ENCODE assay signal across 8 cellular contexts in genomic region chr12:98490491-98491453, GRCh38. TPM values are rescaled to one million over a fixed set of nuclear protein-coding genes. Genes with fewer than 3 reads are reported as not detected.
DNase-seq lines count a peak whose midpoint lies in the region; ATAC-seq lines count a peak whose summit lies in the region.

No MANE protein-coding gene starts in this region.

- peak overlapping the region; percentile 19 for H2AK5ac ChIP-seq in mesenchymal stem cell (ENCODE audit: low read length, severe bottlenecking)

- no peak overlapping the region for H3K23ac ChIP-seq in mesenchymal stem cell (ENCODE audit: low read length in 2 of 2)

- peak overlapping the region; percentile 51 to 95 (median 92) for H3K27ac Mint-ChIP-seq in CD4-positive, alpha-beta memory T cell
- peak overlapping the region; percentile 94 for H3K27ac Mint-ChIP-seq in activated CD8-positive, alpha-beta T cell treated with anti-CD3 and anti-CD28 coated beads, Interleukin-2, amount 10 ng/mL, durations not matched to agents 7 days and 5 days

- H3K36me3 ChIP-seq in CD4-positive, alpha-beta memory T cell (ENCODE audit: insufficient read depth, low read length), result no peaks in the 10 kb centered on the region
- H3K36me3 ChIP-seq in effector memory CD4-positive, alpha-beta T cell (ENCODE audit: control insufficient read depth, insufficient read depth, low read length), result no peaks in the 10 kb centered on the region
- H3K36me3 ChIP-seq in mesenchymal stem cell (ENCODE audit: control insufficient read depth in 1 of 2, insufficient read depth in 2 of 2, low read depth in 1 of 2, low read length in 2 of 2), result no peaks in the 10 kb centered on the region

- peak overlapping the region in 6 of 8 donors; percentile 28 to 78 (median 60) for H3K4me3 Mint-ChIP-seq in CD4-positive, alpha-beta memory T cell
- H3K4me3 Mint-ChIP-seq in activated CD8-positive, alpha-beta T cell treated with anti-CD3 and anti-CD28 coated beads, Interleukin-2, amount 10 ng/mL, durations not matched to agents 7 days and 5 days, result peak overlapping the region; percentile 60

- H3K4ac ChIP-seq in mesenchymal stem cell (ENCODE audit: low read depth in 1 of 2, low read length in 2 of 2), result peak overlapping the region in 1 of 2 experiments; percentile 67

- no peak overlapping the region for H3K4me3 ChIP-seq in CD4-positive, alpha-beta memory T cell (ENCODE audit: low read length in 2 of 2)
- no peak overlapping the region for H3K4me3 ChIP-seq in effector memory CD4-positive, alpha-beta T cell (ENCODE audit: insufficient read depth, low read depth, low read length, poor library complexity, severe bottlenecking)
- no peak overlapping the region for H3K4me3 ChIP-seq in mesenchymal stem cell (ENCODE audit: insufficient read depth in 1 of 2, low read depth in 1 of 2, low read length in 2 of 2)

- peaks cover 0 to 1% of the 10 kb centered on the region in 2 donors for H3K27me3 Mint-ChIP-seq in CD4-positive, alpha-beta memory T cell
- H3K27me3 Mint-ChIP-seq in activated CD8-positive, alpha-beta T cell treated with anti-CD3 and anti-CD28 coated beads, Interleukin-2, amount 10 ng/mL, durations not matched to agents 7 days and 5 days (ENCODE audit: low read depth), result peaks cover 8% of the 10 kb centered on the region

- peak overlapping the region; percentile 69 for H4K8ac ChIP-seq in mesenchymal stem cell (ENCODE audit: low read length)

- H3K36me3 Mint-ChIP-seq in CD4-positive, alpha-beta memory T cell, result no peaks in the 10 kb centered on the region
- no peaks in the 10 kb centered on the region for H3K36me3 Mint-ChIP-seq in activated CD8-positive, alpha-beta T cell treated with anti-CD3 and anti-CD28 coated beads, Interleukin-2, amount 10 ng/mL, durations not matched to agents 7 days and 5 days (ENCODE audit: low read depth)

- no peak overlapping the region for H3K4me2 ChIP-seq in mesenchymal stem cell (ENCODE audit: low read length, poor library complexity, severe bottlenecking)

- 20% methylated on average over 13 of the region's 14 CpGs for WGBS in mesenchymal stem cell

- H3K9me3 ChIP-seq in CD4-positive, alpha-beta memory T cell (ENCODE audit: control insufficient read depth in 1 of 2, low read length in 2 of 2), result no peaks in the 10 kb centered on the region
- H3K9me3 ChIP-seq in effector memory CD4-positive, alpha-beta T cell (ENCODE audit: control insufficient read depth, low read length), result no peaks in the 10 kb centered on the region
- no peaks in the 10 kb centered on the region for H3K9me3 ChIP-seq in mesenchymal stem cell (ENCODE audit: control insufficient read depth, low read length)

- CTCF ChIA-PET in CD4-positive, alpha-beta memory T cell (lab: Charles Lee; ENCODE audit: partially characterized antibody), result interaction anchor here (0.7 to 9.3 kb wide), 26 partner anchors 10 to 1581 kb away, joined by 3 to 326 read pairs (median 4); partner anchors contain the start of gene TMPO
- CTCF ChIA-PET in activated CD8-positive, alpha-beta T cell treated with anti-CD3 and anti-CD28 coated beads, Interleukin-2, amount 10 ng/mL, durations not matched to agents 7 days and 5 days (lab: Charles Lee), result interaction anchor here (0.6 to 5.9 kb wide), 27 partner anchors 10 to 507 kb away, joined by 3 to 76 read pairs (median 5); partner anchors contain the start of genes SLC25A3 and TMPO

- no peak overlapping the region for H3K14ac ChIP-seq in mesenchymal stem cell (ENCODE audit: low read length in 2 of 2)

- H2BK5ac ChIP-seq in mesenchymal stem cell (ENCODE audit: low read depth, low read length, poor library complexity, severe bottlenecking), result peak overlapping the region; percentile 88

- H3K18ac ChIP-seq in mesenchymal stem cell (ENCODE audit: low read depth in 1 of 2, low read length in 2 of 2), result peak overlapping the region in 1 of 2 experiments; percentile 6

- no peak overlapping the region for H3K27ac ChIP-seq in CD4-positive, alpha-beta memory T cell (ENCODE audit: low read depth, low read length)
- peak overlapping the region; percentile 20 for H3K27ac ChIP-seq in effector memory CD4-positive, alpha-beta T cell (ENCODE audit: insufficient read depth, low read length, poor library complexity, severe bottlenecking)
- peak overlapping the region; percentile 87 for H3K27ac ChIP-seq in mesenchymal stem cell (ENCODE audit: low read length, poor library complexity, severe bottlenecking)

- H3K27me3 ChIP-seq in CD4-positive, alpha-beta memory T cell (ENCODE audit: insufficient read depth, low read length), result no peaks in the 10 kb centered on the region
- no peaks in the 10 kb centered on the region for H3K27me3 ChIP-seq in effector memory CD4-positive, alpha-beta T cell (replicated peaks; ENCODE audit: control insufficient read depth, insufficient read depth, low read length, poor library complexity, severe bottlenecking)
- no peaks in the 10 kb centered on the region for H3K27me3 ChIP-seq in mesenchymal stem cell (ENCODE audit: control insufficient read depth in 1 of 2, insufficient read depth in 1 of 2, low read length in 2 of 2)

- H2AFZ ChIP-seq in mesenchymal stem cell (ENCODE audit: low read depth, low read length), result peak overlapping the region; percentile 82

- no peak overlapping the region for H4K91ac ChIP-seq in mesenchymal stem cell (ENCODE audit: low read length)

- no peak overlapping the region for H2BK120ac ChIP-seq in mesenchymal stem cell (ENCODE audit: low read depth, low read length)

- POLR2A ChIA-PET in CD4-positive, alpha-beta memory T cell (lab: Charles Lee; ENCODE audit: partially characterized antibody), result interaction anchor here (0.6 to 3.8 kb wide), 10 partner anchors 10 to 162 kb away, joined by 3 to 109 read pairs (median 4); partner anchors contain the start of genes SLC25A3 and TMPO
- POLR2A ChIA-PET in activated CD8-positive, alpha-beta T cell treated with anti-CD3 and anti-CD28 coated beads, Interleukin-2, amount 10 ng/mL, durations not matched to agents 7 days and 5 days (lab: Charles Lee), result interaction anchor here (2.0 to 2.8 kb wide), 2 partner anchors 13 to 25 kb away, joined by 9 to 57 read pairs; partner anchors contain the start of gene TMPO

- no peaks in the 10 kb centered on the region for H3K79me1 ChIP-seq in mesenchymal stem cell (replicated peaks; ENCODE audit: low read length, poor library complexity, severe bottlenecking)

- no peaks in the 10 kb centered on the region for H3K9me3 Mint-ChIP-seq in CD4-positive, alpha-beta memory T cell
- H3K9me3 Mint-ChIP-seq in activated CD8-positive, alpha-beta T cell treated with anti-CD3 and anti-CD28 coated beads, Interleukin-2, amount 10 ng/mL, durations not matched to agents 7 days and 5 days (ENCODE audit: insufficient read depth), result no peaks in the 10 kb centered on the region

- intact Hi-C loops in CD4-positive, alpha-beta memory T cell (cut with micrococcal nuclease), result loop anchor here (1.0 kb wide), 5 partner anchors 13 to 164 kb away; no protein-coding TSS in a partner anchor

- peaks cover 8% of the 10 kb centered on the region for H3K4me1 ChIP-seq in CD4-positive, alpha-beta memory T cell (ENCODE audit: insufficient read depth, low read length)
- H3K4me1 ChIP-seq in effector memory CD4-positive, alpha-beta T cell (ENCODE audit: control insufficient read depth, insufficient read depth, low read length, poor library complexity, severe bottlenecking), result no peaks in the 10 kb centered on the region
- H3K4me1 ChIP-seq in mesenchymal stem cell (ENCODE audit: control insufficient read depth, insufficient read depth, low read depth, low read length), result peaks cover 3% of the 10 kb centered on the region

- DNase-seq in CD4-positive, alpha-beta memory T cell, result peak; percentile 77 to 82 (median 79)
- DNase-seq in NCI-H774 (lab: John Stamatoyannopoulos, UW) (peak; percentile 74), mesenchymal stem cell (peak; percentile 87)
- peak; percentile 88 for DNase-seq in activated CD8-positive, alpha-beta T cell treated with anti-CD3 and anti-CD28 coated beads, Interleukin-2, amount 10 ng/mL, durations not matched to agents 7 days and 5 days
- peak; percentile 69 to 76 (median 69) for DNase-seq in effector memory CD4-positive, alpha-beta T cell
- peak; percentile 58 for DNase-seq in stimulated activated CD8-positive, alpha-beta memory T cell treated with anti-CD3 and anti-CD28 coated beads, Interleukin-12 subunit alpha, Interleukin-12 subunit beta, amount 100 ng/mL, for 4 hours (ENCODE audit: low read depth)

- H3K9ac ChIP-seq in mesenchymal stem cell (ENCODE audit: low read length), result peak overlapping the region; percentile 69

- H2BK12ac ChIP-seq in mesenchymal stem cell (ENCODE audit: low read length in 2 of 2), result no peak overlapping the region

- H3K4me1 Mint-ChIP-seq in CD4-positive, alpha-beta memory T cell, result peaks cover 4 to 7% (median 5%) of the 10 kb centered on the region in 4 donors
- H3K4me1 Mint-ChIP-seq in activated CD8-positive, alpha-beta T cell treated with anti-CD3 and anti-CD28 coated beads, Interleukin-2, amount 10 ng/mL, durations not matched to agents 7 days and 5 days (ENCODE audit: low read depth), result peaks cover 7% of the 10 kb centered on the region

- ATAC-seq in GM19438 (IDR thresholded peaks at IDR 0.05; ENCODE audit: low read depth, unreplicated experiment), result peak; percentile 87
- peak; percentile 90 for ATAC-seq in HG03571 (IDR thresholded peaks at IDR 0.05; ENCODE audit: unreplicated experiment)
- ATAC-seq in activated CD8-positive, alpha-beta T cell treated with anti-CD3 and anti-CD28 coated beads, Interleukin-2, amount 10 ng/mL, durations not matched to agents 7 days and 5 days, result peak; percentile 95

- H2BK15ac ChIP-seq in mesenchymal stem cell (ENCODE audit: low read depth, poor library complexity, severe bottlenecking), result no peak overlapping the region

RNA-seq across cellular contexts. Expression of gene TMPO, which starts 24.6 kb away (rescaled TPM):
- total RNA-seq in CD4-positive, alpha-beta memory T cell, result 100 to 1,000 TPM; 144 to 160 TPM
- polyA plus RNA-seq in CD4-positive, alpha-beta memory T cell, result 10 to 100 TPM; 21.7 to 52.1 TPM
- total RNA-seq in activated CD8-positive, alpha-beta T cell treated with anti-CD3 and anti-CD28 coated beads, Interleukin-2, amount 10 ng/mL, durations not matched to agents 7 days and 5 days, result 100 to 1,000 TPM; 401 to 413 TPM
- polyA plus RNA-seq in mesenchymal stem cell (2013, experiment 1 of 2), result 16.8 TPM
- 17.5 TPM for polyA plus RNA-seq in mesenchymal stem cell (2013, experiment 2 of 2)
